ENCODE assay signal across 12 cellular contexts in genomic region chr3:52222319-52223221, GRCh38. TPM values are rescaled to one million over a fixed set of nuclear protein-coding genes. Genes with fewer than 3 reads are reported as not detected.
DNase-seq lines count a peak whose midpoint lies in the region; ATAC-seq, FAIRE-seq and TF ChIP-seq lines count a peak whose summit lies in the region.
"Had no signal": no experiment of that assay in that cellular context is flagged by ENCODE, and none has a peak within 500 bp of the region (broad histone marks: within the 10 kb centered on the region; RNA-seq: fewer than 3 reads in every experiment).

No MANE protein-coding gene starts in this region.

- no peaks in the 10 kb centered on the region for H3K79me1 ChIP-seq in H1 (ENCODE audit: low read depth, low read length)

- H3K36me3 ChIP-seq in CD4-positive, CD25-positive, alpha-beta regulatory T cell (ENCODE audit: control insufficient read depth, insufficient read depth, low read length) = peaks cover 2% of the 10 kb centered on the region
- peaks cover 57% of the 10 kb centered on the region; the same call in 1 of the 2 replicates for H3K36me3 ChIP-seq in OCI-LY7 (ENCODE audit: insufficient read depth, low read length)
- no peaks in the 10 kb centered on the region for H3K36me3 ChIP-seq in H1 (ENCODE audit: control insufficient read depth in 2 of 4, insufficient read depth in 4 of 4, low read length in 3 of 4)
- no peaks in the 10 kb centered on the region for H3K36me3 ChIP-seq in mammary epithelial cell (ENCODE audit: insufficient read depth, low read length)
- H3K36me3 ChIP-seq: BE2C had no signal

- TF ChIP-seq POLR2A in H1 (IDR thresholded peaks at IDR 0.05; ENCODE audit: control extremely low read depth in 1 of 2, low read depth in 2 of 2, low read length in 2 of 2) = no peak

- no peak overlapping the region for H3K4me2 ChIP-seq in OCI-LY7 (ENCODE audit: low read length)
- H3K4me2 ChIP-seq in H1 (ENCODE audit: insufficient read depth in 1 of 2, low read depth in 2 of 2, low read length in 2 of 2) = no peak overlapping the region
- H3K4me2 ChIP-seq in mammary epithelial cell (ENCODE audit: insufficient read depth, low read depth, low read length) = no peak overlapping the region

- CTCF ChIA-PET in OCI-LY7 (lab: Charles Lee; ENCODE audit: unreplicated experiment) (interaction anchor here (0.7 to 1.0 kb wide), 2 partner anchors 9 to 50 kb away, joined by 3 to 4 read pairs; no protein-coding TSS in a partner anchor), H1 (lab: Charles Lee; ENCODE audit: partially characterized antibody) (interaction anchor here (0.6 to 20.4 kb wide), 24 partner anchors 12 to 224 kb away, joined by 3 to 336 read pairs (median 5); partner anchors contain the start of genes POC1A, PPM1M and TWF2), mammary epithelial cell (lab: Charles Lee; ENCODE audit: low non-redundant PET) (no interaction called here)

- no peaks in the 10 kb centered on the region for H3K9me3 ChIP-seq in CD4-positive, CD25-positive, alpha-beta regulatory T cell (ENCODE audit: control insufficient read depth in 2 of 2, low read length in 2 of 2)
- H3K9me3 ChIP-seq in OCI-LY7 (ENCODE audit: low read length) (no peaks in the 10 kb centered on the region), H1 (ENCODE audit: insufficient read depth in 2 of 2, low read depth in 1 of 2, low read length in 1 of 2) (no peaks in the 10 kb centered on the region), mammary epithelial cell (replicated peaks; ENCODE audit: insufficient read depth, low read length) (no peaks in the 10 kb centered on the region)
- H3K9me3 ChIP-seq: BE2C, psoas muscle had no signal

- H2BK20ac ChIP-seq in H1 (ENCODE audit: low read length) = no peak overlapping the region

- H3K27ac Mint-ChIP-seq in CD4-positive, CD25-positive, alpha-beta regulatory T cell = peak overlapping the region; percentile 76 to 89 (median 87)

- H2BK120ac ChIP-seq in H1 (replicated peaks; ENCODE audit: low read depth, low read length) = no peak overlapping the region

- no peak for ATAC-seq in CD4-positive, CD25-positive, alpha-beta regulatory T cell (ENCODE audit: low read depth in 2 of 2)
- ATAC-seq: psoas muscle had no signal

- H3K18ac ChIP-seq in H1 (ENCODE audit: extremely low read depth, low read length) = no peak overlapping the region

- H3K27me3 ChIP-seq in CD4-positive, CD25-positive, alpha-beta regulatory T cell (ENCODE audit: control insufficient read depth, insufficient read depth, low read length) = no peaks in the 10 kb centered on the region
- H3K27me3 ChIP-seq in H1 (replicated peaks in 1 of 4; ENCODE audit: control insufficient read depth in 3 of 4, extremely low read depth in 1 of 4, insufficient read depth in 3 of 4, low read length in 3 of 4) = no peaks in the 10 kb centered on the region
- no peaks in the 10 kb centered on the region for H3K27me3 ChIP-seq in mammary epithelial cell (ENCODE audit: insufficient read depth, low read length)
- H3K27me3 ChIP-seq: BE2C had no signal

- no peak overlapping the region for H2BK5ac ChIP-seq in H1 (ENCODE audit: low read depth, low read length)

- intact Hi-C loops in OCI-LY7 (cut with micrococcal nuclease; ENCODE audit: unreplicated experiment) (no loop called here), mammary epithelial cell (cut with micrococcal nuclease) (no loop called here)

- no peak for TF ChIP-seq RAD21 in H1 (IDR thresholded peaks at IDR 0.05 in 1 of 2, conservative IDR thresholded peaks at IDR 0.05 in 1 of 2; ENCODE audit: low read depth in 2 of 2, low read length in 2 of 2)

- FAIRE-seq in H1 (lab: Jason Lieb, UNC) = no peak

- no peaks in the 10 kb centered on the region for H3K9me2 ChIP-seq in OCI-LY7 (ENCODE audit: insufficient read depth, low read length)

- H3K27ac ChIP-seq in CD4-positive, CD25-positive, alpha-beta regulatory T cell (ENCODE audit: insufficient read depth, low read length, poor library complexity, severe bottlenecking) = peak overlapping the region; percentile 68
- H3K27ac ChIP-seq in OCI-LY7 (ENCODE audit: low read depth, low read length, poor library complexity, severe bottlenecking) (no peak overlapping the region), H1 (ENCODE audit: low read depth, low read length) (no peak overlapping the region), mammary epithelial cell (ENCODE audit: insufficient read depth, low read depth, low read length) (no peak overlapping the region)
- H3K27ac ChIP-seq: HL-60, psoas muscle had no signal

- H3K4ac ChIP-seq in H1 (replicated peaks; ENCODE audit: insufficient read length, low read depth, low read length) = no peak overlapping the region

- H4K8ac ChIP-seq in H1 (ENCODE audit: extremely low read depth, insufficient read depth, low read length) = peak overlapping the region; percentile 14; the same call in 1 of the 2 replicates

- peaks cover 78% of the 10 kb centered on the region for H3K4me1 ChIP-seq in CD4-positive, CD25-positive, alpha-beta regulatory T cell (ENCODE audit: control insufficient read depth, insufficient read depth, low read length, poor library complexity, severe bottlenecking)
- peaks cover 45% of the 10 kb centered on the region for H3K4me1 ChIP-seq in OCI-LY7 (ENCODE audit: insufficient read depth, low read length, poor library complexity, severe bottlenecking)
- H3K4me1 ChIP-seq in H1 (replicated peaks in 1 of 4; ENCODE audit: control insufficient read depth in 3 of 4, insufficient read depth in 4 of 4, low read length in 3 of 4) = peaks cover 0 to 4% (median 3%) of the 10 kb centered on the region in 4 experiments; a peak in 5 of 7 replicates
- peaks cover 17% of the 10 kb centered on the region for H3K4me1 ChIP-seq in mammary epithelial cell (ENCODE audit: insufficient read depth, low read length)
- H3K4me1 ChIP-seq: BE2C had no signal

- dilution Hi-C loops in mammary epithelial cell (cut with HindIII; ENCODE audit: low sequenced_read_pairs) = no loop called here

- no peak overlapping the region for H2AK5ac ChIP-seq in H1 (ENCODE audit: low read depth, low read length)

- peak overlapping the region; percentile 84 to 92 (median 85) for H3K4me3 Mint-ChIP-seq in CD4-positive, CD25-positive, alpha-beta regulatory T cell

- H3K9me3 Mint-ChIP-seq in CD4-positive, CD25-positive, alpha-beta regulatory T cell = no peaks in the 10 kb centered on the region

- DNase-seq in CD4-positive, CD25-positive, alpha-beta regulatory T cell = no peak
- DNase-seq in OCI-LY7 (ENCODE audit: low spot score) (no peak), H1 (ENCODE audit: low read depth in 1 of 2, low spot score in 2 of 2) (no peak), mammary epithelial cell (no peak), SHP77 treated with DMSO at 0.1 percent for 48 hours (lab: John Stamatoyannopoulos, UW) (no peak), NCI-H526 treated with DMSO at 0.1 percent for 48 hours (lab: John Stamatoyannopoulos, UW) (no peak)
- DNase-seq: BE2C, cortex of kidney, mesendoderm, NCI-H2171 treated with DMSO at 0.1 percent for 48 hours had no signal

- TSS peak; percentile 33 for BruUV-seq in OCI-LY7 (replicated peaks; lab: Mats Ljungman, UMichigan)
- no TSS peak for BruUV-seq in mammary epithelial cell (replicated peaks; lab: Mats Ljungman, UMichigan)

- TF ChIP-seq CTCF in OCI-LY7 (conservative IDR thresholded peaks at IDR 0.05; ENCODE audit: low read length) (no peak), H1 (IDR thresholded peaks at IDR 0.05; ENCODE audit: control extremely low read depth in 1 of 3, insufficient read depth in 1 of 3, low read depth in 1 of 3, low read length in 3 of 3) (no peak), mammary epithelial cell (conservative IDR thresholded peaks at IDR 0.05 in 1 of 2, IDR thresholded peaks at IDR 0.05 in 1 of 2; ENCODE audit: extremely low read depth in 1 of 2, insufficient read depth in 1 of 2, low read depth in 1 of 2, low read length in 2 of 2) (no peak)

- no peak overlapping the region for H3K56ac ChIP-seq in H1 (replicated peaks; ENCODE audit: insufficient read length, low read depth, low read length)

- H3K14ac ChIP-seq in H1 (ENCODE audit: insufficient read length) = no peak overlapping the region

- in situ Hi-C loops in mammary epithelial cell (cut with MboI; ENCODE audit: low sequenced_read_pairs in 2 of 2) = no loop called here

- no peak overlapping the region for H4K5ac ChIP-seq in H1 (ENCODE audit: insufficient read length, low read depth, low read length)

- H3K4me1 Mint-ChIP-seq in CD4-positive, CD25-positive, alpha-beta regulatory T cell = peaks cover 6 to 87% (median 49%) of the 10 kb centered on the region in 4 donors

- H3K27me3 Mint-ChIP-seq in CD4-positive, CD25-positive, alpha-beta regulatory T cell = no peaks in the 10 kb centered on the region

- no peaks in the 10 kb centered on the region for H3K23me2 ChIP-seq in H1 (ENCODE audit: low read depth, low read length)

- H3K9ac ChIP-seq in H1 (replicated peaks in 1 of 4; ENCODE audit: extremely low read depth in 1 of 4, low read depth in 3 of 4, low read length in 3 of 4) (no peak overlapping the region), mammary epithelial cell (ENCODE audit: insufficient read depth, low read length) (no peak overlapping the region)

- H4K91ac ChIP-seq in H1 (replicated peaks; ENCODE audit: insufficient read length, low read length) = no peak overlapping the region

- no peak for TF ChIP-seq EP300 in H1 (IDR thresholded peaks at IDR 0.05; ENCODE audit: borderline replicate concordance in 1 of 2, low read depth in 2 of 2, low read length in 2 of 2)

- WGBS in H1 (ENCODE audit: extremely low coverage in 1 of 2, insufficient coverage in 1 of 2, insufficient read length in 1 of 2, insufficient replicate concordance in 2 of 2, low coverage in 1 of 2, low lambda C conversion rate in 2 of 2, missing lambda C conversion rate in 1 of 2), 2 experiments = 91% methylated on average over 41 of the region's 41 CpGs; no CpG with 5 or more reads in 1 of the 2 experiments
- 85% methylated on average over 25 of the region's 41 CpGs for WGBS in mammary epithelial cell (ENCODE audit: low coverage, missing lambda C conversion rate)

- H2BK15ac ChIP-seq in H1 (ENCODE audit: low read length) = no peak overlapping the region

- H2BK12ac ChIP-seq in H1 (ENCODE audit: low read depth, low read length) = no peak overlapping the region

- POLR2A ChIA-PET in OCI-LY7 (lab: Charles Lee) (interaction anchor here (1.6 kb wide), 1 partner anchor 16 kb away, joined by 4 read pairs; the partner anchor contains the start of gene TWF2), H1 (lab: Charles Lee; ENCODE audit: partially characterized antibody) (interaction anchor here (1.1 to 2.4 kb wide), 4 partner anchors 12 to 56 kb away, joined by 3 to 6 read pairs (median 4); partner anchors contain the start of gene WDR82)

- H4K20me1 ChIP-seq in OCI-LY7 (ENCODE audit: insufficient read depth, low read length) = no peaks in the 10 kb centered on the region; the same call in 1 of the 2 replicates
- H4K20me1 ChIP-seq in H1 (replicated peaks in 1 of 2; ENCODE audit: control insufficient read depth in 1 of 2, insufficient read depth in 2 of 2, low read length in 2 of 2) = no peaks in the 10 kb centered on the region
- no peaks in the 10 kb centered on the region for H4K20me1 ChIP-seq in mammary epithelial cell (ENCODE audit: insufficient read depth, low read length)

- H3K4me3 ChIP-seq in CD4-positive, CD25-positive, alpha-beta regulatory T cell (ENCODE audit: low read depth, low read length) = peak overlapping the region; percentile 53
- H3K4me3 ChIP-seq in OCI-LY7 (ENCODE audit: low read depth, low read length, poor library complexity, severe bottlenecking) (no peak overlapping the region), H1 (ENCODE audit: extremely low read depth in 1 of 4, insufficient read depth in 2 of 4, low read depth in 3 of 4, low read length in 4 of 4) (no peak overlapping the region), mammary epithelial cell (replicated peaks in 1 of 3; ENCODE audit: insufficient read depth in 1 of 3, low read depth in 2 of 3, low read length in 3 of 3) (no peak overlapping the region)
- H3K4me3 ChIP-seq: psoas muscle had no signal

- H3K23ac ChIP-seq in H1 (ENCODE audit: insufficient read length) = no peak overlapping the region

- H3K36me3 Mint-ChIP-seq in CD4-positive, CD25-positive, alpha-beta regulatory T cell = no peaks in the 10 kb centered on the region

- H3K79me2 ChIP-seq in OCI-LY7 (ENCODE audit: insufficient read depth, low read depth, low read length) = peaks cover 22% of the 10 kb centered on the region; the same call in 1 of the 2 replicates
- no peaks in the 10 kb centered on the region for H3K79me2 ChIP-seq in H1 (ENCODE audit: control insufficient read depth in 1 of 2, insufficient read depth in 2 of 2, low read length in 2 of 2)
- H3K79me2 ChIP-seq in mammary epithelial cell (ENCODE audit: insufficient read depth, low read length) = no peaks in the 10 kb centered on the region

- H2AFZ ChIP-seq in OCI-LY7 (ENCODE audit: low read length) (no peak overlapping the region), H1 (ENCODE audit: low read length) (no peak overlapping the region), mammary epithelial cell (ENCODE audit: low read depth, low read length) (no peak overlapping the region)

RNA-seq across cellular contexts. Expression of gene TLR9, which starts 2.9 kb away (rescaled TPM):
- 0.27 TPM for total RNA-seq in CD4-positive, CD25-positive, alpha-beta regulatory T cell
- under 1 TPM in 1 of 4 donors, not detected in 3; 0.16 TPM for polyA plus RNA-seq in CD4-positive, CD25-positive, alpha-beta regulatory T cell
- total RNA-seq in OCI-LY7 (2014; rRNA removed; shearing (Covaris generic)) = 0.51 and 1.7 TPM in 2 replicates
- 3.7 and 9.0 TPM in 2 replicates for total RNA-seq in OCI-LY7 (2022)
- not detected in 2 replicates for total RNA-seq in H1 (2021; fragmentation: NEBNext Ultra II Directional; extraction: Animal tissue kit (Norgen Biotek cat#: 25700))
- 0.05 and 0.06 TPM in 2 replicates for polyA plus RNA-seq in H1 (2011; rRNA removed)
- not detected for polyA plus RNA-seq in H1 (2011; cell fraction: cytosol; rRNA removed)
- polyA plus RNA-seq in H1 (2011; cell fraction: nucleus; rRNA removed) = not detected
- 0.08 to 0.11 TPM in 2 of 4 replicates, not detected in the others for polyA plus RNA-seq in H1 (2012, experiment 1 of 2)
- not detected for polyA plus RNA-seq in H1 (2012, experiment 2 of 2)
- polyA plus RNA-seq in H1 (2013, experiment 1 of 2) = not detected
- not detected for polyA plus RNA-seq in H1 (2013, experiment 2 of 2)
- polyA minus RNA-seq in H1 (2011; rRNA and poly(A)+ RNA removed) = 0.06 TPM in 1 of 2 replicates, not detected in the other
- not detected for polyA minus RNA-seq in H1 (2011; cell fraction: cytosol; rRNA and poly(A)+ RNA removed)
- polyA minus RNA-seq in H1 (2011; cell fraction: nucleus; rRNA and poly(A)+ RNA removed) = not detected
- total RNA-seq in mammary epithelial cell = not detected
- not detected for polyA plus RNA-seq in mammary epithelial cell
- not detected for polyA minus RNA-seq in mammary epithelial cell

RNA-seq across cellular contexts. Expression of gene TWF2, which starts 16.4 kb away (rescaled TPM):
- total RNA-seq in CD4-positive, CD25-positive, alpha-beta regulatory T cell = 62.4 TPM
- polyA plus RNA-seq in CD4-positive, CD25-positive, alpha-beta regulatory T cell = 100 to 1,000 TPM; 116 to 142 (median 131) TPM
- 40.0 and 52.8 TPM in 2 replicates for total RNA-seq in OCI-LY7 (2014; rRNA removed; shearing (Covaris generic))
- 60.2 and 64.9 TPM in 2 replicates for total RNA-seq in OCI-LY7 (2022)
- total RNA-seq in H1 (2021; fragmentation: NEBNext Ultra II Directional; extraction: Animal tissue kit (Norgen Biotek cat#: 25700)) = 62.6 and 65.2 TPM in 2 replicates
- 90.4 and 135 TPM in 2 replicates for polyA plus RNA-seq in H1 (2011; rRNA removed)
- 119 TPM for polyA plus RNA-seq in H1 (2011; cell fraction: cytosol; rRNA removed)
- 109 TPM for polyA plus RNA-seq in H1 (2011; cell fraction: nucleus; rRNA removed)
- 54.0 to 76.2 TPM (median 70.9 TPM) in 4 replicates for polyA plus RNA-seq in H1 (2012, experiment 1 of 2)
- polyA plus RNA-seq in H1 (2012, experiment 2 of 2) = 80.6 TPM
- polyA plus RNA-seq in H1 (2013, experiment 1 of 2) = 44.5 TPM
- 43.3 TPM for polyA plus RNA-seq in H1 (2013, experiment 2 of 2)
- 48.4 and 59.6 TPM in 2 replicates for polyA minus RNA-seq in H1 (2011; rRNA and poly(A)+ RNA removed)
- polyA minus RNA-seq in H1 (2011; cell fraction: cytosol; rRNA and poly(A)+ RNA removed) = 55.5 TPM
- 25.6 TPM for polyA minus RNA-seq in H1 (2011; cell fraction: nucleus; rRNA and poly(A)+ RNA removed)
- 10 to 100 TPM; 67.8 to 96.2 TPM for total RNA-seq in mammary epithelial cell
- 137 TPM for polyA plus RNA-seq in mammary epithelial cell
- polyA minus RNA-seq in mammary epithelial cell = 179 TPM

RNA-seq across cellular contexts. Expression of gene PPM1M, which starts 23.0 kb away (rescaled TPM):
- total RNA-seq in CD4-positive, CD25-positive, alpha-beta regulatory T cell = 80.7 TPM
- 100 to 1,000 TPM in 1 of 4 donors, 10 to 100 TPM in 3; 55.5 to 104 (median 74.9) TPM for polyA plus RNA-seq in CD4-positive, CD25-positive, alpha-beta regulatory T cell
- total RNA-seq in OCI-LY7 (2014; rRNA removed; shearing (Covaris generic)) = 1.1 and 4.4 TPM in 2 replicates
- total RNA-seq in OCI-LY7 (2022) (13.8 and 15.6 TPM in 2 replicates), mammary epithelial cell (1 to 10 TPM; 4.8 to 8.7 TPM)
- 5.2 and 5.4 TPM in 2 replicates for total RNA-seq in H1 (2021; fragmentation: NEBNext Ultra II Directional; extraction: Animal tissue kit (Norgen Biotek cat#: 25700))
- polyA plus RNA-seq in H1 (2011; rRNA removed) (5.1 and 6.3 TPM in 2 replicates), mammary epithelial cell (4.3 TPM)
- 6.3 TPM for polyA plus RNA-seq in H1 (2011; cell fraction: cytosol; rRNA removed)
- polyA plus RNA-seq in H1 (2011; cell fraction: nucleus; rRNA removed) = 15.4 TPM
- 4.8 to 6.4 TPM (median 5.3 TPM) in 4 replicates for polyA plus RNA-seq in H1 (2012, experiment 1 of 2)
- polyA plus RNA-seq in H1 (2012, experiment 2 of 2) = 5.8 TPM
- polyA plus RNA-seq in H1 (2013, experiment 1 of 2) = 2.7 TPM
- 3.0 TPM for polyA plus RNA-seq in H1 (2013, experiment 2 of 2)
- 7.5 and 11.2 TPM in 2 replicates for polyA minus RNA-seq in H1 (2011; rRNA and poly(A)+ RNA removed)
- polyA minus RNA-seq in H1 (2011; cell fraction: cytosol; rRNA and poly(A)+ RNA removed) = 5.2 TPM
- polyA minus RNA-seq in H1 (2011; cell fraction: nucleus; rRNA and poly(A)+ RNA removed) = 2.0 TPM
- not detected for polyA minus RNA-seq in mammary epithelial cell

RNA-seq across cellular contexts. Expression of gene ALAS1, which starts 24.6 kb away (rescaled TPM):
- total RNA-seq in CD4-positive, CD25-positive, alpha-beta regulatory T cell = 17.1 TPM
- polyA plus RNA-seq in CD4-positive, CD25-positive, alpha-beta regulatory T cell = 10 to 100 TPM; 22.4 to 41.4 (median 34.2) TPM
- total RNA-seq in OCI-LY7 (2014; rRNA removed; shearing (Covaris generic)) = 24.5 and 34.4 TPM in 2 replicates
- total RNA-seq in OCI-LY7 (2022) = 43.3 and 43.6 TPM in 2 replicates
- total RNA-seq in H1 (2021; fragmentation: NEBNext Ultra II Directional; extraction: Animal tissue kit (Norgen Biotek cat#: 25700)) = 45.2 and 45.9 TPM in 2 replicates
- 84.4 and 87.7 TPM in 2 replicates for polyA plus RNA-seq in H1 (2011; rRNA removed)
- 64.0 TPM for polyA plus RNA-seq in H1 (2011; cell fraction: cytosol; rRNA removed)
- polyA plus RNA-seq in H1 (2011; cell fraction: nucleus; rRNA removed) = 66.4 TPM
- polyA plus RNA-seq in H1 (2012, experiment 1 of 2) = 57.7 to 63.5 TPM (median 60.7 TPM) in 4 replicates
- polyA plus RNA-seq in H1 (2012, experiment 2 of 2) = 49.0 TPM
- 34.1 TPM for polyA plus RNA-seq in H1 (2013, experiment 1 of 2)
- 31.3 TPM for polyA plus RNA-seq in H1 (2013, experiment 2 of 2)
- 57.3 and 64.7 TPM in 2 replicates for polyA minus RNA-seq in H1 (2011; rRNA and poly(A)+ RNA removed)
- polyA minus RNA-seq in H1 (2011; cell fraction: cytosol; rRNA and poly(A)+ RNA removed) = 30.9 TPM
- 24.2 TPM for polyA minus RNA-seq in H1 (2011; cell fraction: nucleus; rRNA and poly(A)+ RNA removed)
- total RNA-seq in mammary epithelial cell = 10 to 100 TPM; 24.2 to 39.2 TPM
- 49.2 TPM for polyA plus RNA-seq in mammary epithelial cell
- 34.0 TPM for polyA minus RNA-seq in mammary epithelial cell

RNA-seq across cellular contexts. Expression of gene WDR82, which starts 55.9 kb away (rescaled TPM):
- 116 TPM for total RNA-seq in CD4-positive, CD25-positive, alpha-beta regulatory T cell
- 100 to 1,000 TPM in 2 of 4 donors, 10 to 100 TPM in 2; 85.9 to 111 (median 103) TPM for polyA plus RNA-seq in CD4-positive, CD25-positive, alpha-beta regulatory T cell
- 27.8 and 38.5 TPM in 2 replicates for total RNA-seq in OCI-LY7 (2014; rRNA removed; shearing (Covaris generic))
- total RNA-seq in OCI-LY7 (2022) = 66.2 and 67.9 TPM in 2 replicates
- 77.2 and 82.7 TPM in 2 replicates for total RNA-seq in H1 (2021; fragmentation: NEBNext Ultra II Directional; extraction: Animal tissue kit (Norgen Biotek cat#: 25700))
- 25.8 and 33.5 TPM in 2 replicates for polyA plus RNA-seq in H1 (2011; rRNA removed)
- polyA plus RNA-seq in H1 (2011; cell fraction: cytosol; rRNA removed) = 39.1 TPM
- polyA plus RNA-seq in H1 (2011; cell fraction: nucleus; rRNA removed) = 15.2 TPM
- polyA plus RNA-seq in H1 (2012, experiment 1 of 2) = 51.4 to 74.4 TPM (median 59.0 TPM) in 4 replicates
- 15.1 TPM for polyA plus RNA-seq in H1 (2012, experiment 2 of 2)
- 26.5 TPM for polyA plus RNA-seq in H1 (2013, experiment 1 of 2)
- 26.3 TPM for polyA plus RNA-seq in H1 (2013, experiment 2 of 2)
- polyA minus RNA-seq in H1 (2011; rRNA and poly(A)+ RNA removed) = 75.6 and 86.5 TPM in 2 replicates
- polyA minus RNA-seq in H1 (2011; cell fraction: cytosol; rRNA and poly(A)+ RNA removed) = 38.2 TPM
- 25.1 TPM for polyA minus RNA-seq in H1 (2011; cell fraction: nucleus; rRNA and poly(A)+ RNA removed)
- 10 to 100 TPM; 54.3 to 59.8 TPM for total RNA-seq in mammary epithelial cell
- 52.7 TPM for polyA plus RNA-seq in mammary epithelial cell
- polyA minus RNA-seq in mammary epithelial cell = 57.3 TPM
